In genomic region chr14:75979641-75980422, GRCh38 we compare ENCODE assay signal across 10 cellular contexts. TPM values are rescaled to one million over a fixed set of nuclear protein-coding genes. Genes with fewer than 3 reads are reported as not detected.
DNase-seq lines count a peak whose midpoint lies in the region; ATAC-seq lines count a peak whose summit lies in the region.
"Had no signal": no experiment of that assay in that cellular context is flagged by ENCODE, and none has a peak within 500 bp of the region (broad histone marks: within the 10 kb centered on the region; RNA-seq: fewer than 3 reads in every experiment).

No MANE protein-coding gene starts in this region.

- no peaks in the 10 kb centered on the region for H3K27me3 Mint-ChIP-seq in activated T-helper 17 cell treated with anti-CD3 and anti-CD28 coated beads, Interleukin-2, amount 50 U/mL, for 72 hours

- no peaks in the 10 kb centered on the region for H3K9me3 ChIP-seq in BLaER1 treated with 17β-estradiol and CSF1 and Interleukin-3, amounts not matched to agents 10 nM and 100 nM (replicated peaks in 1 of 11)
- no peaks in the 10 kb centered on the region for H3K9me3 ChIP-seq in right cardiac atrium (ENCODE audit: control insufficient read depth, low read length)

- peak overlapping the region; percentile 17 for H3K4me3 Mint-ChIP-seq in activated T-helper 17 cell treated with anti-CD3 and anti-CD28 coated beads, Interleukin-2, amount 50 U/mL, for 72 hours

- peaks cover 22 to 62% (median 48%) of the 10 kb centered on the region in 10 experiments for H3K4me1 ChIP-seq in BLaER1 treated with 17β-estradiol and CSF1 and Interleukin-3, amounts not matched to agents 10 nM and 100 nM
- H3K4me1 ChIP-seq in right cardiac atrium (ENCODE audit: control insufficient read depth, insufficient read depth, low read length) = peaks cover 10% of the 10 kb centered on the region

- H3K4me2 ChIP-seq in BLaER1 treated with 17β-estradiol and CSF1 and Interleukin-3, amounts not matched to agents 10 nM and 100 nM = peak overlapping the region in 6 of 11 experiments; percentile 23 to 90 (median 80); a peak in 7 of 22 replicates

- intact Hi-C loops in right cardiac atrium (cut with DNase I) (loop anchor here (2.0 to 10.0 kb wide), 7 partner anchors 73 to 273 kb away; no protein-coding TSS in a partner anchor), sciatic nerve (cut with DNase I) (loop anchor here (5.0 to 10.0 kb wide), 2 partner anchors 268 to 385 kb away; no protein-coding TSS in a partner anchor)

- no peaks in the 10 kb centered on the region for H4K20me1 ChIP-seq in BLaER1 treated with 17β-estradiol and CSF1 and Interleukin-3, amounts not matched to agents 10 nM and 100 nM

- H3K27me3 ChIP-seq in BLaER1 treated with 17β-estradiol and CSF1 and Interleukin-3, amounts not matched to agents 10 nM and 100 nM = peaks cover 0 to 18% (median 12%) of the 10 kb centered on the region in 11 experiments; a peak in 17 of 22 replicates
- H3K27me3 ChIP-seq in right cardiac atrium (ENCODE audit: control insufficient read depth, insufficient read depth) = no peaks in the 10 kb centered on the region

- H3K4me1 Mint-ChIP-seq in activated T-helper 17 cell treated with anti-CD3 and anti-CD28 coated beads, Interleukin-2, amount 50 U/mL, for 72 hours = peaks cover 22% of the 10 kb centered on the region

- no peak overlapping the region for H3K4me3 ChIP-seq in BLaER1 treated with 17β-estradiol and CSF1 and Interleukin-3, amounts not matched to agents 10 nM and 100 nM
- peak overlapping the region; percentile 70 for H3K4me3 ChIP-seq in right cardiac atrium (ENCODE audit: low read length)

- peak overlapping the region; percentile 41 for H3K27ac Mint-ChIP-seq in activated T-helper 17 cell treated with anti-CD3 and anti-CD28 coated beads, Interleukin-2, amount 50 U/mL, for 72 hours

- 0 out of 22 replicates have a peak overlapping the region, but pooled peaks of 1 of the 11 experiments have one; percentile 46 for H3K9ac ChIP-seq in BLaER1 treated with 17β-estradiol and CSF1 and Interleukin-3, amounts not matched to agents 10 nM and 100 nM

- no peak for ATAC-seq in activated T-helper 17 cell treated with anti-CD3 and anti-CD28 coated beads, Interleukin-2, amount 50 U/mL, for 72 hours (replicated peaks)
- no peak for ATAC-seq in right cardiac atrium
- peak; percentile 6 for ATAC-seq in sciatic nerve
- ATAC-seq in HG03045 (IDR thresholded peaks at IDR 0.05; ENCODE audit: unreplicated experiment) = no peak

- no peaks in the 10 kb centered on the region for H3K9me3 Mint-ChIP-seq in activated T-helper 17 cell treated with anti-CD3 and anti-CD28 coated beads, Interleukin-2, amount 50 U/mL, for 72 hours

- H3K36me3 Mint-ChIP-seq in activated T-helper 17 cell treated with anti-CD3 and anti-CD28 coated beads, Interleukin-2, amount 50 U/mL, for 72 hours (ENCODE audit: low read depth) = no peaks in the 10 kb centered on the region

- DNase-seq in right cardiac atrium (peak; percentile 45 to 80 (median 78)), sciatic nerve (ENCODE audit: low spot score) (peak; percentile 71), amniotic stem cell (lab: John Stamatoyannopoulos, UW) (no peak), dedifferentiated amniotic fluid mesenchymal stem cell (ENCODE audit: extremely low spot score) (no peak), NCI-H2227 (lab: John Stamatoyannopoulos, UW; ENCODE audit: unreplicated experiment) (no peak)
- DNase-seq: central memory CD4-positive, alpha-beta T cell had no signal

- WGBS in right cardiac atrium = 43% methylated on average over 27 of the region's 27 CpGs

- no peak overlapping the region for H3K27ac ChIP-seq in BLaER1 treated with 17β-estradiol and CSF1 and Interleukin-3, amounts not matched to agents 10 nM and 100 nM
- no peak overlapping the region for H3K27ac ChIP-seq in right cardiac atrium (ENCODE audit: low read length)
- H3K27ac ChIP-seq: WERI-Rb-1 had no signal

- H3K36me3 ChIP-seq in BLaER1 treated with 17β-estradiol and CSF1 and Interleukin-3, amounts not matched to agents 10 nM and 100 nM = no peaks in the 10 kb centered on the region
- H3K36me3 ChIP-seq: WERI-Rb-1 had no signal

RNA-seq across cellular contexts. Expression of gene TGFB3, which starts 2.0 kb away (rescaled TPM):
- 1 to 10 TPM; 2.0 to 2.2 TPM for total RNA-seq in activated T-helper 17 cell treated with anti-CD3 and anti-CD28 coated beads, Interleukin-2, amount 50 U/mL, for 72 hours
- total RNA-seq in right cardiac atrium (10 to 100 TPM; 33.3 to 76.3 (median 38.7) TPM), sciatic nerve (31.7 TPM)
- 18.0 TPM for polyA plus RNA-seq in right cardiac atrium

RNA-seq across cellular contexts. Expression of gene IFT43, which starts 5.7 kb away (rescaled TPM):
- total RNA-seq in activated T-helper 17 cell treated with anti-CD3 and anti-CD28 coated beads, Interleukin-2, amount 50 U/mL, for 72 hours = 1 to 10 TPM; 5.7 to 7.2 TPM
- 10 to 100 TPM; 46.1 to 76.2 (median 59.1) TPM for total RNA-seq in right cardiac atrium
- 58.5 TPM for polyA plus RNA-seq in right cardiac atrium
- 33.8 TPM for total RNA-seq in sciatic nerve

Comparison
In these comparisons a context has a peak if more than half of its experiments do, and no peak if none do; other contexts are left out.
1. DNase-seq: peak in right cardiac atrium (3 of 3) and sciatic nerve (single experiment); none in amniotic stem cell (single experiment), dedifferentiated amniotic fluid mesenchymal stem cell (single experiment) and NCI-H2227 (single experiment).
2. RNA of gene TGFB3, which starts 2.0 kb away (total RNA-seq): 33.3 to 76.3 TPM in right cardiac atrium and 31.7 TPM in sciatic nerve (single experiment); 2.0 to 2.2 TPM in activated T-helper 17 cell treated with anti-CD3 and anti-CD28 coated beads, Interleukin-2, amount 50 U/mL, for 72 hours; every median in the first group is over 10 times any median in the second.